ENCODE assay signal across 9 cellular contexts in genomic region chr14:103552011-103552797, GRCh38. TPM values are rescaled to one million over a fixed set of nuclear protein-coding genes. Genes with fewer than 3 reads are reported as not detected.
DNase-seq lines count a peak whose midpoint lies in the region; ATAC-seq and TF ChIP-seq lines count a peak whose summit lies in the region.
"Had no signal": no experiment of that assay in that cellular context is flagged by ENCODE, and none has a peak within 500 bp of the region (broad histone marks: within the 10 kb centered on the region; RNA-seq: fewer than 3 reads in every experiment).

No MANE protein-coding gene starts in this region.

- H3K36me3 Mint-ChIP-seq in central memory CD8-positive, alpha-beta T cell (ENCODE audit: insufficient read depth): peaks cover 10% of the 10 kb centered on the region
- peaks cover 4% of the 10 kb centered on the region for H3K36me3 Mint-ChIP-seq in T-cell

- H3K4me3 ChIP-seq in thoracic aorta: peak overlapping the region; percentile 70
- H3K4me3 ChIP-seq: smooth muscle cell had no signal

- no peak for TF ChIP-seq CTCF in thoracic aorta (IDR thresholded peaks at IDR 0.05)

- POLR2A ChIA-PET in T-cell (lab: Charles Lee): no interaction called here

- H3K27me3 Mint-ChIP-seq in central memory CD8-positive, alpha-beta T cell: no peaks in the 10 kb centered on the region
- no peaks in the 10 kb centered on the region for H3K27me3 Mint-ChIP-seq in T-cell

- H3K27ac Mint-ChIP-seq in central memory CD8-positive, alpha-beta T cell (ENCODE audit: low read depth): peak overlapping the region; percentile 41
- H3K27ac Mint-ChIP-seq in T-cell: no peak overlapping the region

- CTCF ChIA-PET in T-cell (lab: Charles Lee): interaction anchor here in 1 of 2 donors (0.6 to 1.0 kb wide), 2 partner anchors 9 to 15 kb away, joined by 3 to 4 read pairs; no protein-coding TSS in a partner anchor

- H3K27me3 ChIP-seq in thoracic aorta (replicated peaks; ENCODE audit: insufficient read depth): no peaks in the 10 kb centered on the region

- no peaks in the 10 kb centered on the region for H3K9me3 ChIP-seq in thoracic aorta

- H3K36me3 ChIP-seq in thoracic aorta: no peaks in the 10 kb centered on the region

- H3K4me1 Mint-ChIP-seq in central memory CD8-positive, alpha-beta T cell: peaks cover 16% of the 10 kb centered on the region
- peaks cover 3 to 15% (median 15%) of the 10 kb centered on the region in 3 donors for H3K4me1 Mint-ChIP-seq in T-cell

- DNase-seq in central memory CD8-positive, alpha-beta T cell (ENCODE audit: low spot score in 2 of 2): no peak
- peak; percentile 98 for DNase-seq in kidney tubule cell (ENCODE audit: low spot score)
- no peak for DNase-seq in thoracic aorta (ENCODE audit: low spot score)
- DNase-seq in T-cell: no peak
- no peak for DNase-seq in CD1c-positive myeloid dendritic cell (ENCODE audit: extremely low spot score)
- DNase-seq in dermis blood vessel endothelial cell: no peak

- peaks cover 30 to 43% of the 10 kb centered on the region in 2 donors for H3K4me1 ChIP-seq in thoracic aorta (ENCODE audit: control insufficient read depth in 1 of 2, low read depth in 2 of 2)

- TF ChIP-seq RAD21 in Ishikawa (IDR thresholded peaks at IDR 0.05; ENCODE audit: low read depth): no peak

- TF ChIP-seq EP300 in Ishikawa (IDR thresholded peaks at IDR 0.05; ENCODE audit: borderline replicate concordance): no peak

- ATAC-seq in central memory CD8-positive, alpha-beta T cell (replicated peaks; ENCODE audit: extremely low read depth, poor library complexity, severe bottlenecking): no peak
- ATAC-seq in thoracic aorta (ENCODE audit: insufficient number of reproducible peaks, low FRiP score, low read depth) (peak; percentile 41), T-cell (replicated peaks in 1 of 4) (no peak), HG02981 (IDR thresholded peaks at IDR 0.05; ENCODE audit: unreplicated experiment) (no peak)

- H3K27ac ChIP-seq in thoracic aorta: peak overlapping the region; percentile 90 to 100

- H3K9me3 Mint-ChIP-seq in central memory CD8-positive, alpha-beta T cell: no peaks in the 10 kb centered on the region
- H3K9me3 Mint-ChIP-seq in T-cell: no peaks in the 10 kb centered on the region

- H3K4me3 Mint-ChIP-seq in central memory CD8-positive, alpha-beta T cell: no peak overlapping the region
- H3K4me3 Mint-ChIP-seq in T-cell: no peak overlapping the region

TF ChIP-seq in Ishikawa, 13 proteins besides CTCF, POLR2A, EP300 and RAD21:
- TF ChIP-seq ZBTB7A (IDR thresholded peaks at IDR 0.05; ENCODE audit: low read depth) (no peak), NFIC (IDR thresholded peaks at IDR 0.05) (peak; percentile 26; the same call in 1 of the 2 replicates), CEBPB (IDR thresholded peaks at IDR 0.05) (no peak), REST (IDR thresholded peaks at IDR 0.05; ENCODE audit: low read depth) (no peak), TAF1 (IDR thresholded peaks at IDR 0.05; ENCODE audit: low read depth) (no peak), YY1 (IDR thresholded peaks at IDR 0.05; ENCODE audit: low read depth) (no peak), CREB1 (IDR thresholded peaks at IDR 0.05; ENCODE audit: low read depth) (no peak), FOXM1 (IDR thresholded peaks at IDR 0.05; ENCODE audit: borderline replicate concordance, low read depth) (no peak), TCF12 (IDR thresholded peaks at IDR 0.05; ENCODE audit: low read depth) (no peak; the same call in none of the 2 replicates), TEAD4 (IDR thresholded peaks at IDR 0.05) (peak; percentile 73), EGR1 (IDR thresholded peaks at IDR 0.05) (no peak)

RNA-seq across cellular contexts. Expression of gene BAG5, which starts 10.3 kb away (rescaled TPM):
- total RNA-seq in thoracic aorta: 10 to 100 TPM; 21.0 to 34.9 TPM
- 10 to 100 TPM; 28.2 to 36.3 (median 31.1) TPM for total RNA-seq in T-cell
- total RNA-seq in dermis blood vessel endothelial cell: 34.8 and 35.4 TPM in 2 replicates

RNA-seq across cellular contexts. Expression of gene COA8, which starts 10.6 kb away (rescaled TPM):
- 10 to 100 TPM in 1 of 2 donors, 1 to 10 TPM in 1; 8.0 to 17.6 TPM for total RNA-seq in thoracic aorta
- 10 to 100 TPM; 17.7 to 27.5 (median 22.3) TPM for total RNA-seq in T-cell
- total RNA-seq in dermis blood vessel endothelial cell: 24.7 and 26.5 TPM in 2 replicates

RNA-seq across cellular contexts. Expression of gene TRMT61A, which starts 23.2 kb away (rescaled TPM):
- 10 to 100 TPM; 18.6 to 18.8 TPM for total RNA-seq in thoracic aorta
- total RNA-seq in T-cell: 10 to 100 TPM; 10.0 to 20.3 (median 17.6) TPM
- total RNA-seq in dermis blood vessel endothelial cell: 5.6 and 7.5 TPM in 2 replicates

RNA-seq across cellular contexts. Expression of gene CKB, which starts 29.6 kb away (rescaled TPM):
- total RNA-seq in thoracic aorta: 100 to 1,000 TPM; 109 to 159 TPM
- total RNA-seq in T-cell: 1 to 10 TPM; 4.7 to 7.6 (median 6.6) TPM
- total RNA-seq in dermis blood vessel endothelial cell: 2.6 and 3.2 TPM in 2 replicates
